1 cellular context compared by ENCODE assay signal in genomic region chr7:947391-948210, GRCh38.
TF ChIP-seq lines count a peak whose summit lies in the region.

No MANE protein-coding gene starts in this region.

TF ChIP-seq in HCT116, 20 proteins besides CTCF, POLR2A, EP300 and RAD21:
- TF ChIP-seq POLR2AphosphoS5 (IDR thresholded peaks at IDR 0.05; ENCODE audit: low read depth, low read length), result no peak
